ENCODE assay signal across 30 cellular contexts in genomic region chr10:86247588-86247987, GRCh38.
"Had no signal": no experiment of that assay in that cellular context is flagged by ENCODE, and none has a peak within 500 bp of the region (broad histone marks: within the 10 kb centered on the region; RNA-seq: fewer than 3 reads in every experiment).

No MANE protein-coding gene starts in this region.

- H3K9me3 Mint-ChIP-seq: activated naive CD4-positive, alpha-beta T cell treated with anti-CD3 and anti-CD28 coated beads, Interleukin-2, amount 50 U/mL, for 24 hours; activated T-helper 2 cell treated with anti-CD3 and anti-CD28 coated beads, Interferon-gamma antibody, Interleukin-2, Interleukin-4, amounts not matched to agents 10 μg/mL and 5 μg/mL and 100 μg/mL, durations not matched to agents 14 hours and 24 hours and 36 hours had no signal

- H3K27me3 Mint-ChIP-seq: activated CD4-positive, alpha-beta T cell treated with anti-CD3 and anti-CD28 coated beads for 36 hours; activated CD4-positive, alpha-beta T cell treated with anti-CD3 and anti-CD28 coated beads, Interleukin-2, amount 10 ng/mL, durations not matched to agents 24 days and 14 days; activated CD8-positive, alpha-beta memory T cell treated with anti-CD3 and anti-CD28 coated beads, Interleukin-2, amount 10 ng/mL, durations not matched to agents 7 days and 5 days; activated naive CD4-positive, alpha-beta T cell treated with anti-CD3 and anti-CD28 coated beads, Interleukin-2, amount 50 U/mL, for 24 hours; activated naive CD8-positive, alpha-beta T cell treated with anti-CD3 and anti-CD28 coated beads for 36 hours; activated naive CD8-positive, alpha-beta T cell treated with anti-CD3 and anti-CD28 coated beads, Interleukin-2, amount 50 U/mL, for 24 hours had no signal

- ATAC-seq: activated CD4-positive, alpha-beta T cell treated with anti-CD3 and anti-CD28 coated beads for 36 hours; activated CD8-positive, alpha-beta memory T cell treated with anti-CD3 and anti-CD28 coated beads, Interleukin-2, amount 10 ng/mL, durations not matched to agents 7 days and 5 days; activated CD8-positive, alpha-beta T cell treated with anti-CD3 and anti-CD28 coated beads, Interleukin-2, amount 10 ng/mL, durations not matched to agents 7 days and 5 days; activated naive CD8-positive, alpha-beta T cell treated with anti-CD3 and anti-CD28 coated beads, Interleukin-2, amount 50 U/mL, for 24 hours; foreskin keratinocyte; gastrocnemius medialis; heart right ventricle had no signal

- H3K4me3 Mint-ChIP-seq: activated CD4-positive, alpha-beta memory T cell treated with anti-CD3 and anti-CD28 coated beads for 36 hours; activated CD4-positive, alpha-beta T cell treated with anti-CD3 and anti-CD28 coated beads for 36 hours; activated CD4-positive, alpha-beta T cell treated with anti-CD3 and anti-CD28 coated beads, Interleukin-2, amount 10 ng/mL, durations not matched to agents 24 days and 14 days; activated CD8-positive, alpha-beta memory T cell treated with anti-CD3 and anti-CD28 coated beads, Interleukin-2, amount 10 ng/mL, durations not matched to agents 7 days and 5 days; activated CD8-positive, alpha-beta T cell treated with anti-CD3 and anti-CD28 coated beads, Interleukin-2, amount 10 ng/mL, durations not matched to agents 7 days and 5 days; activated naive CD4-positive, alpha-beta T cell treated with anti-CD3 and anti-CD28 coated beads for 36 hours; activated naive CD4-positive, alpha-beta T cell treated with anti-CD3 and anti-CD28 coated beads, Interleukin-2, amount 50 U/mL, for 24 hours; activated naive CD8-positive, alpha-beta T cell treated with anti-CD3 and anti-CD28 coated beads for 36 hours; activated naive CD8-positive, alpha-beta T cell treated with anti-CD3 and anti-CD28 coated beads, Interleukin-2, amount 50 U/mL, for 24 hours; activated T-helper 1 cell treated with anti-CD3 and anti-CD28 coated beads, Interleukin-12 subunit alpha, Interleukin-12 subunit beta, Interleukin-2, Interleukin-4 antibody, amounts not matched to agents 30 ng/mL and 10 ng/mL and 1 ng/mL, durations not matched to agents 14 hours and 24 hours and 36 hours; endodermal cell had no signal

- H3K36me3 Mint-ChIP-seq: activated CD4-positive, alpha-beta memory T cell treated with anti-CD3 and anti-CD28 coated beads for 36 hours; activated CD8-positive, alpha-beta memory T cell treated with anti-CD3 and anti-CD28 coated beads, Interleukin-2, amount 10 ng/mL, durations not matched to agents 7 days and 5 days; activated naive CD4-positive, alpha-beta T cell treated with anti-CD3 and anti-CD28 coated beads, Interleukin-2, amount 50 U/mL, for 24 hours; activated naive CD8-positive, alpha-beta T cell treated with anti-CD3 and anti-CD28 coated beads for 36 hours had no signal

- H3K4me1 ChIP-seq: adrenal gland, ascending aorta, colonic mucosa, esophagus muscularis mucosa, foreskin keratinocyte, gastrocnemius medialis had no signal

- H3K27ac Mint-ChIP-seq: activated CD4-positive, alpha-beta memory T cell treated with anti-CD3 and anti-CD28 coated beads for 36 hours; activated CD4-positive, alpha-beta T cell treated with anti-CD3 and anti-CD28 coated beads for 36 hours; activated CD4-positive, alpha-beta T cell treated with anti-CD3 and anti-CD28 coated beads, Interleukin-2, amount 10 ng/mL, durations not matched to agents 24 days and 14 days; activated CD8-positive, alpha-beta memory T cell treated with anti-CD3 and anti-CD28 coated beads, Interleukin-2, amount 10 ng/mL, durations not matched to agents 7 days and 5 days; activated CD8-positive, alpha-beta T cell treated with anti-CD3 and anti-CD28 coated beads, Interleukin-2, amount 10 ng/mL, durations not matched to agents 7 days and 5 days; activated naive CD4-positive, alpha-beta T cell treated with anti-CD3 and anti-CD28 coated beads for 36 hours; activated naive CD4-positive, alpha-beta T cell treated with anti-CD3 and anti-CD28 coated beads, Interleukin-2, amount 50 U/mL, for 24 hours; activated naive CD8-positive, alpha-beta T cell treated with anti-CD3 and anti-CD28 coated beads for 36 hours; activated naive CD8-positive, alpha-beta T cell treated with anti-CD3 and anti-CD28 coated beads, Interleukin-2, amount 50 U/mL, for 24 hours; activated T-helper 1 cell treated with anti-CD3 and anti-CD28 coated beads, Interleukin-12 subunit alpha, Interleukin-12 subunit beta, Interleukin-2, Interleukin-4 antibody, amounts not matched to agents 30 ng/mL and 10 ng/mL and 1 ng/mL, durations not matched to agents 14 hours and 24 hours and 36 hours; activated T-helper 2 cell treated with anti-CD3 and anti-CD28 coated beads, Interferon-gamma antibody, Interleukin-2, Interleukin-4, amounts not matched to agents 10 μg/mL and 5 μg/mL and 100 μg/mL, durations not matched to agents 14 hours and 24 hours and 36 hours; endodermal cell had no signal

- H3K27ac ChIP-seq: adrenal gland, ascending aorta, brain microvascular endothelial cell, colonic mucosa, esophagus muscularis mucosa, foreskin keratinocyte, gastrocnemius medialis, heart right ventricle had no signal

- H3K36me3 ChIP-seq: adrenal gland, ascending aorta, brain microvascular endothelial cell, colonic mucosa, esophagus muscularis mucosa, gastrocnemius medialis, heart right ventricle had no signal

- H3K4me1 Mint-ChIP-seq: activated CD4-positive, alpha-beta T cell treated with anti-CD3 and anti-CD28 coated beads for 36 hours; activated CD4-positive, alpha-beta T cell treated with anti-CD3 and anti-CD28 coated beads, Interleukin-2, amount 10 ng/mL, durations not matched to agents 24 days and 14 days; activated CD8-positive, alpha-beta memory T cell treated with anti-CD3 and anti-CD28 coated beads, Interleukin-2, amount 10 ng/mL, durations not matched to agents 7 days and 5 days; activated naive CD4-positive, alpha-beta T cell treated with anti-CD3 and anti-CD28 coated beads, Interleukin-2, amount 50 U/mL, for 24 hours; activated naive CD8-positive, alpha-beta T cell treated with anti-CD3 and anti-CD28 coated beads for 36 hours; activated naive CD8-positive, alpha-beta T cell treated with anti-CD3 and anti-CD28 coated beads, Interleukin-2, amount 50 U/mL, for 24 hours had no signal

- H3K9me3 ChIP-seq: adrenal gland, ascending aorta, colonic mucosa, esophagus muscularis mucosa, gastrocnemius medialis had no signal

- DNase-seq: activated CD4-positive, alpha-beta memory T cell treated with anti-CD3 and anti-CD28 coated beads for 36 hours; activated CD4-positive, alpha-beta T cell treated with anti-CD3 and anti-CD28 coated beads for 36 hours; activated CD4-positive, alpha-beta T cell treated with anti-CD3 and anti-CD28 coated beads, Interleukin-2, amount 10 ng/mL, durations not matched to agents 24 days and 14 days; activated CD4-positive, CD25-positive, alpha-beta regulatory T cell; activated CD4-positive, CD25-positive, alpha-beta regulatory T cell treated with anti-CD3 and anti-CD28 coated beads, Interleukin-2, amount 50 U/mL, for 72 hours; activated CD8-positive, alpha-beta memory T cell treated with anti-CD3 and anti-CD28 coated beads, Interleukin-2, amount 10 ng/mL, durations not matched to agents 7 days and 5 days; activated CD8-positive, alpha-beta memory T cell treated with anti-CD3 and anti-CD28 coated beads, Interleukin-2, amount 50 U/mL, for 4 hours; activated CD8-positive, alpha-beta T cell treated with anti-CD3 and anti-CD28 coated beads, Interleukin-2, amount 10 ng/mL, durations not matched to agents 7 days and 5 days; activated effector memory CD4-positive, alpha-beta T cell treated with anti-CD3 and anti-CD28 coated beads, Interleukin-2, amount 50 U/mL, for 16 hours; activated naive CD4-positive, alpha-beta T cell treated with anti-CD3 and anti-CD28 coated beads for 36 hours; activated naive CD8-positive, alpha-beta T cell treated with anti-CD3 and anti-CD28 coated beads for 36 hours; activated naive CD8-positive, alpha-beta T cell treated with anti-CD3 and anti-CD28 coated beads, Interleukin-2, amount 50 U/mL, for 24 hours; activated T-cell treated with anti-CD3 and anti-CD28 coated beads, Interleukin-2, amount 50 U/mL, for 1 hour; activated T-cell treated with anti-CD3 and anti-CD28 coated beads, Interleukin-2, amount 50 U/mL, for 48 hours; adrenal gland; amygdala; brain microvascular endothelial cell; colonic mucosa; effector memory CD4-positive, alpha-beta T cell; endodermal cell; erythroblast; foreskin keratinocyte; gastrocnemius medialis; heart right ventricle; T-helper 2 cell had no signal

- H3K27me3 ChIP-seq: adrenal gland, ascending aorta, brain microvascular endothelial cell, colonic mucosa, esophagus muscularis mucosa, foreskin keratinocyte had no signal

- H3K4me3 ChIP-seq: adrenal gland, ascending aorta, colonic mucosa, esophagus muscularis mucosa, gastrocnemius medialis, heart right ventricle had no signal
